2 cellular contexts compared by ENCODE assay signal in genomic region chr7:64515330-64515729, GRCh38.
A peak's percentile ranks its signal among the peaks of the same experiment; 100 is the strongest.
TF ChIP-seq lines count a peak whose summit lies in the region.

No MANE protein-coding gene starts in this region.

TF ChIP-seq in SK-N-SH treated with all-trans-retinoic acid at 6 μM for 48 hours, 23 proteins besides CTCF, POLR2A, EP300 and RAD21 (continued from another document):
- TF ChIP-seq ZFP3 (CRISPR knock-in tag; IDR thresholded peaks at IDR 0.05): no peak
- no peak for TF ChIP-seq ZNF565 (CRISPR knock-in tag; conservative IDR thresholded peaks at IDR 0.05; ENCODE audit: low read depth)
- 0 out of 2 replicates have a peak, but pooled peaks have one; percentile 8 for TF ChIP-seq ARNTL (CRISPR knock-in tag; IDR thresholded peaks at IDR 0.05; ENCODE audit: borderline replicate concordance, low read depth)

TF ChIP-seq in SK-N-SH, 30 proteins besides CTCF, POLR2A, EP300 and RAD21:
- TF ChIP-seq, protein P1, sequence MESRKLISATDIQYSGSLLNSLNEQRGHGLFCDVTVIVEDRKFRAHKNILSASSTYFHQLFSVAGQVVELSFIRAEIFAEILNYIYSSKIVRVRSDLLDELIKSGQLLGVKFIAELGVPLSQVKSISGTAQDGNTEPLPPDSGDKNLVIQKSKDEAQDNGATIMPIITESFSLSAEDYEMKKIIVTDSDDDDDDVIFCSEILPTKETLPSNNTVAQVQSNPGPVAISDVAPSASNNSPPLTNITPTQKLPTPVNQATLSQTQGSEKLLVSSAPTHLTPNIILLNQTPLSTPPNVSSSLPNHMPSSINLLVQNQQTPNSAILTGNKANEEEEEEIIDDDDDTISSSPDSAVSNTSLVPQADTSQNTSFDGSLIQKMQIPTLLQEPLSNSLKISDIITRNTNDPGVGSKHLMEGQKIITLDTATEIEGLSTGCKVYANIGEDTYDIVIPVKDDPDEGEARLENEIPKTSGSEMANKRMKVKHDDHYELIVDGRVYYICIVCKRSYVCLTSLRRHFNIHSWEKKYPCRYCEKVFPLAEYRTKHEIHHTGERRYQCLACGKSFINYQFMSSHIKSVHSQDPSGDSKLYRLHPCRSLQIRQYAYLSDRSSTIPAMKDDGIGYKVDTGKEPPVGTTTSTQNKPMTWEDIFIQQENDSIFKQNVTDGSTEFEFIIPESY (IDR thresholded peaks at IDR 0.05; ENCODE audit: borderline replicate concordance, low read depth): no peak
- TF ChIP-seq ELF1 (IDR thresholded peaks at IDR 0.05) (no peak), TAF1 (IDR thresholded peaks at IDR 0.05; ENCODE audit: borderline replicate concordance, low read depth, low read length) (no peak), TCF12 (IDR thresholded peaks at IDR 0.05) (no peak), FOXM1 (IDR thresholded peaks at IDR 0.05; ENCODE audit: low read depth) (no peak), MXI1 (IDR thresholded peaks at IDR 0.05; ENCODE audit: low read depth, low read length) (no peak), RXRA (IDR thresholded peaks at IDR 0.05; ENCODE audit: borderline replicate concordance, low read depth) (no peak), GABPA (IDR thresholded peaks at IDR 0.05; ENCODE audit: low read depth) (no peak), JUND (IDR thresholded peaks at IDR 0.05) (no peak), TEAD4 (IDR thresholded peaks at IDR 0.05; ENCODE audit: borderline replicate concordance, insufficient read depth) (no peak)
- TF ChIP-seq, protein P2, sequence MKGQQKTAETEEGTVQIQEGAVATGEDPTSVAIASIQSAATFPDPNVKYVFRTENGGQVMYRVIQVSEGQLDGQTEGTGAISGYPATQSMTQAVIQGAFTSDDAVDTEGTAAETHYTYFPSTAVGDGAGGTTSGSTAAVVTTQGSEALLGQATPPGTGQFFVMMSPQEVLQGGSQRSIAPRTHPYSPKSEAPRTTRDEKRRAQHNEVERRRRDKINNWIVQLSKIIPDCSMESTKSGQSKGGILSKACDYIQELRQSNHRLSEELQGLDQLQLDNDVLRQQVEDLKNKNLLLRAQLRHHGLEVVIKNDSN (IDR thresholded peaks at IDR 0.05; ENCODE audit: borderline replicate concordance, low read depth): no peak
- TF ChIP-seq, protein P3, sequence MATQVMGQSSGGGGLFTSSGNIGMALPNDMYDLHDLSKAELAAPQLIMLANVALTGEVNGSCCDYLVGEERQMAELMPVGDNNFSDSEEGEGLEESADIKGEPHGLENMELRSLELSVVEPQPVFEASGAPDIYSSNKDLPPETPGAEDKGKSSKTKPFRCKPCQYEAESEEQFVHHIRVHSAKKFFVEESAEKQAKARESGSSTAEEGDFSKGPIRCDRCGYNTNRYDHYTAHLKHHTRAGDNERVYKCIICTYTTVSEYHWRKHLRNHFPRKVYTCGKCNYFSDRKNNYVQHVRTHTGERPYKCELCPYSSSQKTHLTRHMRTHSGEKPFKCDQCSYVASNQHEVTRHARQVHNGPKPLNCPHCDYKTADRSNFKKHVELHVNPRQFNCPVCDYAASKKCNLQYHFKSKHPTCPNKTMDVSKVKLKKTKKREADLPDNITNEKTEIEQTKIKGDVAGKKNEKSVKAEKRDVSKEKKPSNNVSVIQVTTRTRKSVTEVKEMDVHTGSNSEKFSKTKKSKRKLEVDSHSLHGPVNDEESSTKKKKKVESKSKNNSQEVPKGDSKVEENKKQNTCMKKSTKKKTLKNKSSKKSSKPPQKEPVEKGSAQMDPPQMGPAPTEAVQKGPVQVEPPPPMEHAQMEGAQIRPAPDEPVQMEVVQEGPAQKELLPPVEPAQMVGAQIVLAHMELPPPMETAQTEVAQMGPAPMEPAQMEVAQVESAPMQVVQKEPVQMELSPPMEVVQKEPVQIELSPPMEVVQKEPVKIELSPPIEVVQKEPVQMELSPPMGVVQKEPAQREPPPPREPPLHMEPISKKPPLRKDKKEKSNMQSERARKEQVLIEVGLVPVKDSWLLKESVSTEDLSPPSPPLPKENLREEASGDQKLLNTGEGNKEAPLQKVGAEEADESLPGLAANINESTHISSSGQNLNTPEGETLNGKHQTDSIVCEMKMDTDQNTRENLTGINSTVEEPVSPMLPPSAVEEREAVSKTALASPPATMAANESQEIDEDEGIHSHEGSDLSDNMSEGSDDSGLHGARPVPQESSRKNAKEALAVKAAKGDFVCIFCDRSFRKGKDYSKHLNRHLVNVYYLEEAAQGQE (IDR thresholded peaks at IDR 0.05; ENCODE audit: low read depth, low read length): no peak
